1 cellular context compared by ENCODE assay signal in genomic region chr20:62182469-62183425, GRCh38.
TF ChIP-seq lines count a peak whose summit lies in the region.

Gene MTG2 (plus strand): TSS chr20:62183028. CDS start chr20:62193421, 10,393 bp downstream.

TF ChIP-seq in HepG2, 621 proteins besides CTCF, POLR2A, EP300 and RAD21 (continued from another document and continues in another):
- TF ChIP-seq TEF (CRISPR knock-in tag; IDR thresholded peaks at IDR 0.05): peak; percentile 92
- TF ChIP-seq FUBP1 (CRISPR knock-in tag; IDR thresholded peaks at IDR 0.05; ENCODE audit: borderline replicate concordance): peak; percentile 89; the same call in 1 of the 2 replicates
- TF ChIP-seq ZNF383 (CRISPR knock-in tag; IDR thresholded peaks at IDR 0.05; ENCODE audit: borderline replicate concordance): peak; percentile 68
- TF ChIP-seq ZNF776 (CRISPR knock-in tag; IDR thresholded peaks at IDR 0.05): peak; percentile 98
- TF ChIP-seq PHB2 (IDR thresholded peaks at IDR 0.05; ENCODE audit: partially characterized antibody): no peak
- TF ChIP-seq ZNF639 (CRISPR knock-in tag; conservative IDR thresholded peaks at IDR 0.05): peak; percentile 98
- TF ChIP-seq AGO1 (IDR thresholded peaks at IDR 0.05; ENCODE audit: low read depth, low read length, poor library complexity, severe bottlenecking): peak; percentile 95
- peak; percentile 92 for TF ChIP-seq PBX3 (CRISPR knock-in tag; IDR thresholded peaks at IDR 0.05; ENCODE audit: borderline replicate concordance)
- peak; percentile 51; the same call in 1 of the 2 replicates for TF ChIP-seq REXO4 (CRISPR knock-in tag; IDR thresholded peaks at IDR 0.05; ENCODE audit: borderline replicate concordance)
- TF ChIP-seq ZSCAN25 (CRISPR knock-in tag; IDR thresholded peaks at IDR 0.05): peak; percentile 77; the same call in 1 of the 2 replicates
- peak; percentile 98 for TF ChIP-seq BORCS8-MEF2B (CRISPR knock-in tag; IDR thresholded peaks at IDR 0.05)
- peak; percentile 84; the same call in 1 of the 2 replicates for TF ChIP-seq SIN3A (IDR thresholded peaks at IDR 0.05; ENCODE audit: borderline replicate concordance, low read depth, low read length)
- peak; percentile 96; the same call in 1 of the 2 replicates for TF ChIP-seq ZNF589 (CRISPR knock-in tag; conservative IDR thresholded peaks at IDR 0.05)
- TF ChIP-seq ZNF781 (CRISPR knock-in tag; IDR thresholded peaks at IDR 0.05; ENCODE audit: borderline replicate concordance, not compliant biosample characterization): peak; percentile 98
- peak; percentile 98 for TF ChIP-seq ZNF205 (CRISPR knock-in tag; IDR thresholded peaks at IDR 0.05)
- peak; percentile 100 for TF ChIP-seq SAP130 (CRISPR knock-in tag; IDR thresholded peaks at IDR 0.05; ENCODE audit: low read depth)
- 0 out of 2 replicates have a peak, but pooled peaks have one; percentile 65 for TF ChIP-seq SNAPC5 (CRISPR knock-in tag; IDR thresholded peaks at IDR 0.05; ENCODE audit: borderline replicate concordance)
- TF ChIP-seq SCMH1 (CRISPR knock-in tag; IDR thresholded peaks at IDR 0.05; ENCODE audit: borderline replicate concordance): no peak
- peak; percentile 71 for TF ChIP-seq ARNTL (CRISPR knock-in tag; IDR thresholded peaks at IDR 0.05)
- TF ChIP-seq UBTF (CRISPR knock-in tag; IDR thresholded peaks at IDR 0.05): peak; percentile 100
- TF ChIP-seq ZNF616 (CRISPR knock-in tag; IDR thresholded peaks at IDR 0.05; ENCODE audit: low read depth): peak; percentile 96
- no peak for TF ChIP-seq TCF7 (IDR thresholded peaks at IDR 0.05; ENCODE audit: low read depth)
- TF ChIP-seq FOXP1 (IDR thresholded peaks at IDR 0.05): no peak
- TF ChIP-seq FOXP1 (CRISPR knock-in tag; IDR thresholded peaks at IDR 0.05): no peak
- peak; percentile 82; the same call in 1 of the 2 replicates for TF ChIP-seq SMAD9 (CRISPR knock-in tag; IDR thresholded peaks at IDR 0.05)
- no peak; the same call in 1 of the 2 replicates for TF ChIP-seq ATF6 (CRISPR knock-in tag; conservative IDR thresholded peaks at IDR 0.05)
- no peak for TF ChIP-seq RNF219 (CRISPR knock-in tag; IDR thresholded peaks at IDR 0.05)
- TF ChIP-seq KDM3A (CRISPR knock-in tag; IDR thresholded peaks at IDR 0.05; ENCODE audit: low read depth): peak; percentile 99
- peak; percentile 86 for TF ChIP-seq FOXJ3 (CRISPR knock-in tag; IDR thresholded peaks at IDR 0.05; ENCODE audit: borderline replicate concordance)
- peak; percentile 95; the same call in 1 of the 2 replicates for TF ChIP-seq ZNF441 (CRISPR knock-in tag; IDR thresholded peaks at IDR 0.05; ENCODE audit: borderline replicate concordance)
- TF ChIP-seq ZNF143 (CRISPR knock-in tag; IDR thresholded peaks at IDR 0.05): peak; percentile 71
- TF ChIP-seq FOXK1 (CRISPR knock-in tag; IDR thresholded peaks at IDR 0.05; ENCODE audit: borderline replicate concordance, low read depth): peak; percentile 96
- peak; percentile 97 for TF ChIP-seq CSRNP1 (CRISPR knock-in tag; IDR thresholded peaks at IDR 0.05)
- peak; percentile 46; the same call in 1 of the 2 replicates for TF ChIP-seq ZBED4 (CRISPR knock-in tag; IDR thresholded peaks at IDR 0.05; ENCODE audit: borderline replicate concordance)
- TF ChIP-seq MXD3 (CRISPR knock-in tag; IDR thresholded peaks at IDR 0.05): peak; percentile 97
- TF ChIP-seq CHD2 (IDR thresholded peaks at IDR 0.05; ENCODE audit: low read depth, low read length): peak; percentile 39; the same call in 1 of the 2 replicates
- TF ChIP-seq ZNF563 (CRISPR knock-in tag; IDR thresholded peaks at IDR 0.05): peak; percentile 89; the same call in 1 of the 2 replicates
- 0 out of 2 replicates have a peak, but pooled peaks have one; percentile 42 for TF ChIP-seq ZKSCAN5 (CRISPR knock-in tag; IDR thresholded peaks at IDR 0.05)
- peak; percentile 85 for TF ChIP-seq CERS6 (CRISPR knock-in tag; IDR thresholded peaks at IDR 0.05)
- no peak for TF ChIP-seq ZNF282 (IDR thresholded peaks at IDR 0.05; ENCODE audit: partially characterized antibody)
